In the genomic region with DNA sequence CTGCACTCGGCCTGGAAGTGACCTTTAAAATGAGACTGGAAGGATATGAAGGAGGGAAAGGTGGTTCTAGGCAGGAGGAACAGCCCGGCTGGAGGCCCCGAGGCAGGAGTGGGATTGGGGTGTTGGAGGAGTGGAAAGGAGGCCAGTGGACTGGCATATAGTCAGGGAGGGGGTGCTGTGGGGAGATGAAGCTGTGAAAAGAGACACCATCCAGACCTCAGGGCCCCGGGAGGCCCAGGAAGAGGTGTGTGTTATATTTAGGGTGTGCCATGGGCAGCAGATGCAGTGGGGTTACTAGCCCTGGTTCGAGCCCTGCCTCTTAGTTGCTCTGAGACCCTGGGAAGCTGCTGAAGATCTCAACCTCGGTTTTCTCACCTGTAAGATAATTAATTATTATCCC, we compare ENCODE assay signal across 27 cellular contexts. TPM values are rescaled to one million over a fixed set of nuclear protein-coding genes. Genes with fewer than 3 reads are reported as not detected.
"Had no signal": no experiment of that assay in that cellular context is flagged by ENCODE, and none has a peak within 500 bp of the region (broad histone marks: within the 10 kb centered on the region; RNA-seq: fewer than 3 reads in every experiment).

No MANE protein-coding gene starts in this region.

- H3K9me2 ChIP-seq: SK-N-SH had no signal

- H3K27me3 ChIP-seq: adrenal gland, breast epithelium had no signal

- H3K36me3 ChIP-seq: adrenal gland, breast epithelium, SJCRH30 had no signal

- H3K4me2 ChIP-seq: SK-N-SH had no signal

- H3K27ac ChIP-seq: adrenal gland, breast epithelium, SJCRH30, VCaP had no signal

- H3K9ac ChIP-seq: SK-N-SH had no signal

- H3K9me3 ChIP-seq: adrenal gland, breast epithelium, SJCRH30, SK-N-SH had no signal

- H3K4me3 ChIP-seq: adrenal gland, breast epithelium, SJCRH30 had no signal

- ATAC-seq: activated CD4-positive, alpha-beta T cell treated with anti-CD3 and anti-CD28 coated beads for 36 hours; Panc1; Right ventricle myocardium inferior had no signal

- H3K4me1 ChIP-seq: adrenal gland, breast epithelium had no signal

- DNase-seq: activated CD4-positive, alpha-beta memory T cell treated with anti-CD3 and anti-CD28 coated beads, Interleukin-2, amount 10 ng/mL, durations not matched to agents 7 days and 5 days; activated CD4-positive, alpha-beta T cell treated with anti-CD3 and anti-CD28 coated beads for 36 hours; activated CD4-positive, alpha-beta T cell treated with anti-CD3 and anti-CD28 coated beads, Interleukin-2, amount 50 U/mL, for 1 hour; activated CD8-positive, alpha-beta memory T cell treated with anti-CD3 and anti-CD28 coated beads, Interleukin-2, amount 50 U/mL, for 4 hours; activated naive CD4-positive, alpha-beta T cell treated with anti-CD3 and anti-CD28 coated beads, Interleukin-2, amount 50 U/mL, for 16 hours; activated naive CD8-positive, alpha-beta T cell treated with anti-CD3 and anti-CD28 coated beads, Interleukin-2, amount 10 ng/mL, durations not matched to agents 7 days and 5 days; adrenal gland; aorta; IMR-90; Kasumi-1; KBM-7; NCI-H1930; NCI-H2171; NCI-H2227 treated with DMSO at 0.1 percent for 48 hours; NCI-H446 treated with DMSO at 0.1 percent for 48 hours; NCI-H524 treated with DMSO at 0.1 percent for 48 hours; NCI-H748 treated with DMSO at 0.1 percent for 48 hours; NK-92 treated with Interleukin-12 subunit alpha and Interleukin-12 subunit beta, amount 100 ng/mL, for 24 hours; OCI-M1; RPMI8226; SJCRH30; SK-N-SH; T-helper 1 cell had no signal

RNA-seq across cellular contexts. Expression of a gene that starts 37.3 kb away (rescaled TPM):
- total RNA-seq: IMR-90, SJCRH30 had no signal
- polyA plus RNA-seq: IMR-90 had no signal
